ENCODE assay signal across 10 cellular contexts in genomic region chr7:128909605-128910568, GRCh38. TPM values are rescaled to one million over a fixed set of nuclear protein-coding genes. Genes with fewer than 3 reads are reported as not detected.
DNase-seq lines count a peak whose midpoint lies in the region; ATAC-seq, FAIRE-seq and TF ChIP-seq lines count a peak whose summit lies in the region.
"Had no signal": no experiment of that assay in that cellular context is flagged by ENCODE, and none has a peak within 500 bp of the region (broad histone marks: within the 10 kb centered on the region; RNA-seq: fewer than 3 reads in every experiment).

No MANE protein-coding gene starts in this region.

- POLR2A ChIA-PET in HepG2 (lab: Yijun Ruan, JAX), result no interaction called here
- POLR2A ChIA-PET in activated CD8-positive, alpha-beta T cell treated with anti-CD3 and anti-CD28 coated beads, Interleukin-2, amount 10 ng/mL, durations not matched to agents 7 days and 5 days (lab: Charles Lee), result no interaction called here

- FAIRE-seq in HepG2 (lab: Jason Lieb, UNC), result no peak

- peaks cover 0 to 53% of the 10 kb centered on the region in 2 experiments; a peak in 3 of 5 replicates for H3K27me3 ChIP-seq in HepG2 (ENCODE audit: control insufficient read depth in 1 of 2, insufficient read depth in 2 of 2, low read length in 2 of 2)

- H3K4me1 ChIP-seq in HepG2 (ENCODE audit: insufficient read depth, low read length), result peaks cover 26% of the 10 kb centered on the region
- no peaks in the 10 kb centered on the region for H3K4me1 ChIP-seq in urinary bladder (ENCODE audit: insufficient read depth)

- peak overlapping the region; percentile 61 for H3K4me2 ChIP-seq in HepG2 (ENCODE audit: low read depth, low read length)

- peaks cover 87% of the 10 kb centered on the region for H3K27me3 Mint-ChIP-seq in activated naive CD4-positive, alpha-beta T cell treated with anti-CD3 and anti-CD28 coated beads, Interleukin-2, amount 10 ng/mL, durations not matched to agents 7 days and 5 days
- peaks cover 43% of the 10 kb centered on the region for H3K27me3 Mint-ChIP-seq in activated CD8-positive, alpha-beta T cell treated with anti-CD3 and anti-CD28 coated beads, Interleukin-2, amount 10 ng/mL, durations not matched to agents 7 days and 5 days (ENCODE audit: low read depth)

- H3K4me3 ChIP-seq in HepG2 (replicated peaks in 1 of 3; ENCODE audit: insufficient read depth in 1 of 3, low read depth in 2 of 3, low read length in 3 of 3) (peak overlapping the region in 2 of 3 experiments; percentile 29 to 54; a peak in 3 of 6 replicates), urinary bladder (ENCODE audit: low read depth, low read length) (peak overlapping the region; percentile 23)

- no peak overlapping the region for H3K9ac ChIP-seq in HepG2 (ENCODE audit: insufficient read depth, low read depth, low read length)

- DNase-seq in activated naive CD4-positive, alpha-beta T cell treated with anti-CD3 and anti-CD28 coated beads, Interleukin-2, amount 10 ng/mL, durations not matched to agents 7 days and 5 days, result peak; percentile 17
- no peak for DNase-seq in activated naive CD4-positive, alpha-beta T cell (lab: John Stamatoyannopoulos, UW)
- peak; percentile 9 for DNase-seq in dermis blood vessel endothelial cell
- no peak for DNase-seq in HepG2 (ENCODE audit: low spot score)
- DNase-seq in midbrain (lab: John Stamatoyannopoulos, UW), result no peak
- DNase-seq in OCI-M1 (lab: John Stamatoyannopoulos, UW), result no peak
- no peak for DNase-seq in activated CD8-positive, alpha-beta T cell treated with anti-CD3 and anti-CD28 coated beads, Interleukin-2, amount 10 ng/mL, durations not matched to agents 7 days and 5 days
- DNase-seq: CD4-positive, alpha-beta T cell had no signal

- no peaks in the 10 kb centered on the region for H3K79me2 ChIP-seq in HepG2 (ENCODE audit: insufficient read depth, low read length)

- TF ChIP-seq RAD21 in HepG2 (CRISPR knock-in tag; IDR thresholded peaks at IDR 0.05), result no peak

- H2AFZ ChIP-seq in HepG2 (ENCODE audit: low read length), result no peak overlapping the region

- H4K20me1 ChIP-seq in HepG2 (ENCODE audit: insufficient read depth, low read length), result no peaks in the 10 kb centered on the region

- no peak for TF ChIP-seq POLR2A in HepG2 (IDR thresholded peaks at IDR 0.05; ENCODE audit: insufficient read depth in 1 of 2, low read depth in 2 of 2, low read length in 2 of 2)

- in situ Hi-C loops in HepG2 (cut with HindIII; ENCODE audit: extremely low pct_ligation_motif_present, low pct_unique_long_range_greater_than_20kb), result loop anchor here (5.0 kb wide), 2 partner anchors 37 to 182 kb away; no protein-coding TSS in a partner anchor

- no peaks in the 10 kb centered on the region for H3K36me3 ChIP-seq in HepG2 (replicated peaks in 1 of 2; ENCODE audit: control insufficient read depth in 1 of 2, insufficient read depth in 2 of 2, low read length in 2 of 2)
- H3K36me3 ChIP-seq in urinary bladder (ENCODE audit: insufficient read depth), result no peaks in the 10 kb centered on the region

- no peaks in the 10 kb centered on the region for H3K4me1 Mint-ChIP-seq in activated naive CD4-positive, alpha-beta T cell treated with anti-CD3 and anti-CD28 coated beads, Interleukin-2, amount 10 ng/mL, durations not matched to agents 7 days and 5 days
- H3K4me1 Mint-ChIP-seq in activated CD8-positive, alpha-beta T cell treated with anti-CD3 and anti-CD28 coated beads, Interleukin-2, amount 10 ng/mL, durations not matched to agents 7 days and 5 days (ENCODE audit: low read depth), result no peaks in the 10 kb centered on the region

- H3K27ac ChIP-seq in HepG2 (ENCODE audit: extremely low read length, insufficient read depth, low read length), result no peak overlapping the region
- H3K27ac ChIP-seq in urinary bladder (ENCODE audit: low read depth), result no peak overlapping the region

- BruUV-seq in HepG2 (replicated peaks; lab: Mats Ljungman, UMichigan), result no TSS peak

- TF ChIP-seq EP300 in HepG2 (IDR thresholded peaks at IDR 0.05; ENCODE audit: low read depth in 2 of 2, low read length in 2 of 2) (no peak), HepG2 (CRISPR knock-in tag; IDR thresholded peaks at IDR 0.05; ENCODE audit: borderline replicate concordance) (no peak)

- ATAC-seq in HepG2, result peak; percentile 9
- ATAC-seq in activated CD8-positive, alpha-beta T cell treated with anti-CD3 and anti-CD28 coated beads, Interleukin-2, amount 10 ng/mL, durations not matched to agents 7 days and 5 days, result no peak

- H3K27ac Mint-ChIP-seq in activated naive CD4-positive, alpha-beta T cell treated with anti-CD3 and anti-CD28 coated beads, Interleukin-2, amount 10 ng/mL, durations not matched to agents 7 days and 5 days, result no peak overlapping the region
- no peak overlapping the region for H3K27ac Mint-ChIP-seq in activated CD8-positive, alpha-beta T cell treated with anti-CD3 and anti-CD28 coated beads, Interleukin-2, amount 10 ng/mL, durations not matched to agents 7 days and 5 days
- H3K27ac Mint-ChIP-seq: CD4-positive, alpha-beta T cell; T-helper 1 cell treated with Interleukin-12 subunit alpha and Interleukin-12 subunit beta and Interleukin-4 antibody, amounts not matched to agents 30 μg/mL and 1 μg/mL, for 36 hours had no signal

- H3K4me3 Mint-ChIP-seq in activated naive CD4-positive, alpha-beta T cell treated with anti-CD3 and anti-CD28 coated beads, Interleukin-2, amount 10 ng/mL, durations not matched to agents 7 days and 5 days, result no peak overlapping the region
- H3K4me3 Mint-ChIP-seq in activated CD8-positive, alpha-beta T cell treated with anti-CD3 and anti-CD28 coated beads, Interleukin-2, amount 10 ng/mL, durations not matched to agents 7 days and 5 days, result no peak overlapping the region
- H3K4me3 Mint-ChIP-seq: CD4-positive, alpha-beta T cell; T-helper 1 cell treated with Interleukin-12 subunit alpha and Interleukin-12 subunit beta and Interleukin-4 antibody, amounts not matched to agents 30 μg/mL and 1 μg/mL, for 36 hours had no signal

- intact Hi-C loops in HepG2 (cut with micrococcal nuclease; ENCODE audit: unreplicated experiment), result no loop called here

- WGBS in HepG2 (ENCODE audit: low lambda C conversion rate), result 9% methylated on average over 24 of the region's 42 CpGs
- WGBS in urinary bladder, result 7% methylated on average over 42 of the region's 42 CpGs

- CTCF ChIA-PET in activated naive CD4-positive, alpha-beta T cell treated with anti-CD3 and anti-CD28 coated beads, Interleukin-2, amount 10 ng/mL, durations not matched to agents 7 days and 5 days (lab: Charles Lee), result interaction anchor here (0.5 to 1.0 kb wide), 2 partner anchors 34 to 182 kb away, joined by 3 read pairs; no protein-coding TSS in a partner anchor
- CTCF ChIA-PET in HepG2 (lab: Yijun Ruan, JAX; ENCODE audit: low intra/inter-chr PET ratio, low total read pairs), result no interaction called here
- CTCF ChIA-PET in activated CD8-positive, alpha-beta T cell treated with anti-CD3 and anti-CD28 coated beads, Interleukin-2, amount 10 ng/mL, durations not matched to agents 7 days and 5 days (lab: Charles Lee), result interaction anchor here (1.0 to 2.4 kb wide), 4 partner anchors 15 to 182 kb away, joined by 3 to 7 read pairs (median 6); no protein-coding TSS in a partner anchor

- TF ChIP-seq CTCF in HepG2 (CRISPR knock-in tag; IDR thresholded peaks at IDR 0.05), result no peak

- H3K9me3 ChIP-seq in HepG2 (ENCODE audit: low read length), result no peaks in the 10 kb centered on the region

- no peaks in the 10 kb centered on the region for H3K36me3 Mint-ChIP-seq in activated naive CD4-positive, alpha-beta T cell treated with anti-CD3 and anti-CD28 coated beads, Interleukin-2, amount 10 ng/mL, durations not matched to agents 7 days and 5 days
- no peaks in the 10 kb centered on the region for H3K36me3 Mint-ChIP-seq in activated CD8-positive, alpha-beta T cell treated with anti-CD3 and anti-CD28 coated beads, Interleukin-2, amount 10 ng/mL, durations not matched to agents 7 days and 5 days (ENCODE audit: low read depth)

- no peaks in the 10 kb centered on the region for H3K9me3 Mint-ChIP-seq in activated naive CD4-positive, alpha-beta T cell treated with anti-CD3 and anti-CD28 coated beads, Interleukin-2, amount 10 ng/mL, durations not matched to agents 7 days and 5 days
- no peaks in the 10 kb centered on the region for H3K9me3 Mint-ChIP-seq in activated CD8-positive, alpha-beta T cell treated with anti-CD3 and anti-CD28 coated beads, Interleukin-2, amount 10 ng/mL, durations not matched to agents 7 days and 5 days (ENCODE audit: insufficient read depth)
- H3K9me3 Mint-ChIP-seq: CD4-positive, alpha-beta T cell; T-helper 1 cell treated with Interleukin-12 subunit alpha and Interleukin-12 subunit beta and Interleukin-4 antibody, amounts not matched to agents 30 μg/mL and 1 μg/mL, for 36 hours had no signal

RNA-seq across cellular contexts. Expression of gene KCP, which starts 0.6 kb away (rescaled TPM):
- total RNA-seq in dermis blood vessel endothelial cell (0.17 TPM in 1 of 2 replicates, not detected in the other), HepG2 (2016; rRNA removed; fragmentation: Illumina TruSeq; extraction: Trizol) (0.22 and 1.0 TPM in 2 replicates), urinary bladder (1.4 TPM)
- total RNA-seq in HepG2 (2016; cell fraction: cytosol; rRNA removed; fragmentation: Illumina TruSeq; extraction: Trizol; ENCODE audit: low read depth), result 0.26 and 0.51 TPM in 2 replicates
- total RNA-seq in HepG2 (2016; cell fraction: insoluble cytoplasmic fraction; rRNA removed; fragmentation: Illumina TruSeq; extraction: Trizol), result 0.37 and 1.2 TPM in 2 replicates
- 0.28 and 0.48 TPM in 2 replicates for total RNA-seq in HepG2 (2016; cell fraction: membrane; rRNA removed; fragmentation: Illumina TruSeq; extraction: Trizol)
- total RNA-seq in HepG2 (2016; cell fraction: nucleus; rRNA removed; fragmentation: Illumina TruSeq; extraction: Trizol), result 1.3 and 2.0 TPM in 2 replicates
- polyA plus RNA-seq in HepG2 (2011; rRNA removed) (0.37 and 0.46 TPM in 2 replicates), urinary bladder (0.42 TPM)
- 0.12 and 0.31 TPM in 2 replicates for polyA plus RNA-seq in HepG2 (2011; cell fraction: cytosol; rRNA removed)
- polyA plus RNA-seq in HepG2 (2011; cell fraction: nucleus; rRNA removed), result 6.6 and 8.0 TPM in 2 replicates
- polyA plus RNA-seq in HepG2 (2012), result 0.28 TPM in 2 replicates
- 0.09 and 0.12 TPM in 2 replicates for polyA plus RNA-seq in HepG2 (2016; cell fraction: cytosol; fragmentation: Illumina TruSeq; extraction: Trizol; ENCODE audit: low read depth)
- polyA plus RNA-seq in HepG2 (2016; cell fraction: insoluble cytoplasmic fraction; fragmentation: Illumina TruSeq; extraction: Trizol; ENCODE audit: low read depth), result 0.17 and 0.24 TPM in 2 replicates
- 0.20 and 0.23 TPM in 2 replicates for polyA plus RNA-seq in HepG2 (2016; cell fraction: membrane; fragmentation: Illumina TruSeq; extraction: Trizol; ENCODE audit: low read depth)
- 2.1 and 3.1 TPM in 2 replicates for polyA plus RNA-seq in HepG2 (2016; cell fraction: nucleus; fragmentation: Illumina TruSeq; extraction: Trizol; ENCODE audit: insufficient read depth, low read depth)
- polyA minus RNA-seq in HepG2 (2011; rRNA and poly(A)+ RNA removed; ENCODE audit: low replicate concordance), result 0.07 and 0.58 TPM in 2 replicates
- not detected in 2 replicates for polyA minus RNA-seq in HepG2 (2011; cell fraction: cytosol; rRNA and poly(A)+ RNA removed)
- polyA minus RNA-seq in HepG2 (2011; cell fraction: nucleus; rRNA and poly(A)+ RNA removed), result 1.1 and 1.4 TPM in 2 replicates
- under 1 TPM in 1 of 2 experiments, not detected in 1; 0.21 TPM for total RNA-seq in activated CD8-positive, alpha-beta T cell treated with anti-CD3 and anti-CD28 coated beads, Interleukin-2, amount 10 ng/mL, durations not matched to agents 7 days and 5 days

RNA-seq across cellular contexts. Expression of gene IRF5, which starts 27.8 kb away (rescaled TPM):
- 0.09 and 0.17 TPM in 2 replicates for total RNA-seq in dermis blood vessel endothelial cell
- total RNA-seq in HepG2 (2016; rRNA removed; fragmentation: Illumina TruSeq; extraction: Trizol), result 2.0 and 2.9 TPM in 2 replicates
- 1.1 and 1.9 TPM in 2 replicates for total RNA-seq in HepG2 (2016; cell fraction: cytosol; rRNA removed; fragmentation: Illumina TruSeq; extraction: Trizol; ENCODE audit: low read depth)
- 1.9 and 3.1 TPM in 2 replicates for total RNA-seq in HepG2 (2016; cell fraction: insoluble cytoplasmic fraction; rRNA removed; fragmentation: Illumina TruSeq; extraction: Trizol)
- 2.0 and 3.2 TPM in 2 replicates for total RNA-seq in HepG2 (2016; cell fraction: membrane; rRNA removed; fragmentation: Illumina TruSeq; extraction: Trizol)
- total RNA-seq in HepG2 (2016; cell fraction: nucleus; rRNA removed; fragmentation: Illumina TruSeq; extraction: Trizol), result 2.9 and 3.4 TPM in 2 replicates
- 2.0 and 2.4 TPM in 2 replicates for polyA plus RNA-seq in HepG2 (2011; rRNA removed)
- 1.2 and 1.5 TPM in 2 replicates for polyA plus RNA-seq in HepG2 (2011; cell fraction: cytosol; rRNA removed)
- 9.9 and 12.9 TPM in 2 replicates for polyA plus RNA-seq in HepG2 (2011; cell fraction: nucleus; rRNA removed)
- 0.66 and 0.88 TPM in 2 replicates for polyA plus RNA-seq in HepG2 (2012)
- 1.1 TPM in 2 replicates for polyA plus RNA-seq in HepG2 (2016; cell fraction: cytosol; fragmentation: Illumina TruSeq; extraction: Trizol; ENCODE audit: low read depth)
- polyA plus RNA-seq in HepG2 (2016; cell fraction: insoluble cytoplasmic fraction; fragmentation: Illumina TruSeq; extraction: Trizol; ENCODE audit: low read depth), result 2.0 and 3.3 TPM in 2 replicates
- polyA plus RNA-seq in HepG2 (2016; cell fraction: membrane; fragmentation: Illumina TruSeq; extraction: Trizol; ENCODE audit: low read depth), result 1.5 and 2.4 TPM in 2 replicates
- polyA plus RNA-seq in HepG2 (2016; cell fraction: nucleus; fragmentation: Illumina TruSeq; extraction: Trizol; ENCODE audit: insufficient read depth, low read depth), result 9.3 and 11.8 TPM in 2 replicates
- 0.61 and 1.8 TPM in 2 replicates for polyA minus RNA-seq in HepG2 (2011; rRNA and poly(A)+ RNA removed; ENCODE audit: low replicate concordance)
- polyA minus RNA-seq in HepG2 (2011; cell fraction: cytosol; rRNA and poly(A)+ RNA removed), result 0.79 and 1.8 TPM in 2 replicates
- 0.52 and 1.1 TPM in 2 replicates for polyA minus RNA-seq in HepG2 (2011; cell fraction: nucleus; rRNA and poly(A)+ RNA removed)
- total RNA-seq in urinary bladder, result 5.3 TPM
- polyA plus RNA-seq in urinary bladder, result 5.0 TPM
- 1 to 10 TPM; 7.4 to 8.0 TPM for total RNA-seq in activated CD8-positive, alpha-beta T cell treated with anti-CD3 and anti-CD28 coated beads, Interleukin-2, amount 10 ng/mL, durations not matched to agents 7 days and 5 days

RNA-seq across cellular contexts. Expression of gene ATP6V1F, which starts 47.2 kb away (rescaled TPM):
- total RNA-seq in dermis blood vessel endothelial cell (86.5 and 93.1 TPM in 2 replicates), HepG2 (2016; rRNA removed; fragmentation: Illumina TruSeq; extraction: Trizol) (87.2 and 107 TPM in 2 replicates), urinary bladder (38.2 TPM)
- total RNA-seq in HepG2 (2016; cell fraction: cytosol; rRNA removed; fragmentation: Illumina TruSeq; extraction: Trizol; ENCODE audit: low read depth), result 91.7 and 127 TPM in 2 replicates
- 86.6 and 128 TPM in 2 replicates for total RNA-seq in HepG2 (2016; cell fraction: insoluble cytoplasmic fraction; rRNA removed; fragmentation: Illumina TruSeq; extraction: Trizol)
- 87.9 and 101 TPM in 2 replicates for total RNA-seq in HepG2 (2016; cell fraction: membrane; rRNA removed; fragmentation: Illumina TruSeq; extraction: Trizol)
- 29.8 and 31.5 TPM in 2 replicates for total RNA-seq in HepG2 (2016; cell fraction: nucleus; rRNA removed; fragmentation: Illumina TruSeq; extraction: Trizol)
- polyA plus RNA-seq in HepG2 (2011; rRNA removed) (132 and 144 TPM in 2 replicates), urinary bladder (183 TPM)
- 149 and 216 TPM in 2 replicates for polyA plus RNA-seq in HepG2 (2011; cell fraction: cytosol; rRNA removed)
- polyA plus RNA-seq in HepG2 (2011; cell fraction: nucleus; rRNA removed), result 54.3 and 63.6 TPM in 2 replicates
- polyA plus RNA-seq in HepG2 (2012), result 127 and 131 TPM in 2 replicates
- 134 and 154 TPM in 2 replicates for polyA plus RNA-seq in HepG2 (2016; cell fraction: cytosol; fragmentation: Illumina TruSeq; extraction: Trizol; ENCODE audit: low read depth)
- 186 and 188 TPM in 2 replicates for polyA plus RNA-seq in HepG2 (2016; cell fraction: insoluble cytoplasmic fraction; fragmentation: Illumina TruSeq; extraction: Trizol; ENCODE audit: low read depth)
- polyA plus RNA-seq in HepG2 (2016; cell fraction: membrane; fragmentation: Illumina TruSeq; extraction: Trizol; ENCODE audit: low read depth), result 130 and 137 TPM in 2 replicates
- polyA plus RNA-seq in HepG2 (2016; cell fraction: nucleus; fragmentation: Illumina TruSeq; extraction: Trizol; ENCODE audit: insufficient read depth, low read depth), result 74.2 and 75.8 TPM in 2 replicates
- polyA minus RNA-seq in HepG2 (2011; rRNA and poly(A)+ RNA removed; ENCODE audit: low replicate concordance), result 39.4 and 64.2 TPM in 2 replicates
- 18.0 and 20.1 TPM in 2 replicates for polyA minus RNA-seq in HepG2 (2011; cell fraction: cytosol; rRNA and poly(A)+ RNA removed)
- 9.9 and 10.6 TPM in 2 replicates for polyA minus RNA-seq in HepG2 (2011; cell fraction: nucleus; rRNA and poly(A)+ RNA removed)
- 100 to 1,000 TPM; 130 to 138 TPM for total RNA-seq in activated CD8-positive, alpha-beta T cell treated with anti-CD3 and anti-CD28 coated beads, Interleukin-2, amount 10 ng/mL, durations not matched to agents 7 days and 5 days

Comparison
In these comparisons a context has a peak if more than half of its experiments do, and no peak if none do; other contexts are left out.
1. DNase-seq: peak in activated naive CD4-positive, alpha-beta T cell treated with anti-CD3 and anti-CD28 coated beads, Interleukin-2, amount 10 ng/mL, durations not matched to agents 7 days and 5 days (single experiment) and dermis blood vessel endothelial cell (single experiment); none in activated naive CD4-positive, alpha-beta T cell (0 of 4), HepG2 (single experiment), midbrain (single experiment), OCI-M1 (single experiment) and activated CD8-positive, alpha-beta T cell treated with anti-CD3 and anti-CD28 coated beads, Interleukin-2, amount 10 ng/mL, durations not matched to agents 7 days and 5 days (single experiment).